In genomic region chr9:34984049-34984448, GRCh38 we compare ENCODE assay signal across 10 cellular contexts. TPM values are rescaled to one million over a fixed set of nuclear protein-coding genes. Genes with fewer than 3 reads are reported as not detected.
DNase-seq lines count a peak whose midpoint lies in the region; ATAC-seq and TF ChIP-seq lines count a peak whose summit lies in the region.
"Had no signal": no experiment of that assay in that cellular context is flagged by ENCODE, and none has a peak within 500 bp of the region (broad histone marks: within the 10 kb centered on the region; RNA-seq: fewer than 3 reads in every experiment).

No MANE protein-coding gene starts in this region.

- 0% methylated on average over 1 of the region's 1 CpG for WGBS in suprapubic skin

- no peak for TF ChIP-seq POLR2A in suprapubic skin (IDR thresholded peaks at IDR 0.05)

- peak overlapping the region in 8 of 9 donors; percentile 21 to 94 (median 84) for H3K27ac Mint-ChIP-seq in naive thymus-derived CD4-positive, alpha-beta T cell

- H3K9me3 Mint-ChIP-seq in naive thymus-derived CD4-positive, alpha-beta T cell, result peaks cover 0 to 3% (median 0%) of the 10 kb centered on the region in 11 donors

- no peak overlapping the region for H3K4me2 ChIP-seq in MM.1S (ENCODE audit: low read depth, low read length)

- H3K36me3 ChIP-seq in MM.1S (replicated peaks; ENCODE audit: insufficient read depth, low read length) (no peaks in the 10 kb centered on the region), suprapubic skin (no peaks in the 10 kb centered on the region)
- H3K36me3 ChIP-seq in naive thymus-derived CD4-positive, alpha-beta T cell (ENCODE audit: control insufficient read depth in 2 of 3, insufficient read depth in 3 of 3, low read length in 3 of 3), result no peaks in the 10 kb centered on the region
- H3K36me3 ChIP-seq: tibial artery had no signal

- no peaks in the 10 kb centered on the region for H4K20me1 ChIP-seq in MM.1S (ENCODE audit: insufficient read depth, low read length)

- H3K4me3 ChIP-seq in MM.1S (ENCODE audit: low read length) (no peak overlapping the region), suprapubic skin (no peak overlapping the region)
- H3K4me3 ChIP-seq in naive thymus-derived CD4-positive, alpha-beta T cell (ENCODE audit: low read length), result no peak overlapping the region
- H3K4me3 ChIP-seq: tibial artery had no signal

- H3F3A ChIP-seq in MM.1S (ENCODE audit: insufficient read depth, low read length), result no peaks in the 10 kb centered on the region

- TF ChIP-seq CTCF in MM.1S (IDR thresholded peaks at IDR 0.05; ENCODE audit: low read length) (no peak), suprapubic skin (IDR thresholded peaks at IDR 0.05) (no peak)

- no peak for ATAC-seq in naive thymus-derived CD4-positive, alpha-beta T cell
- no peak for ATAC-seq in HG03135 (IDR thresholded peaks at IDR 0.05; ENCODE audit: unreplicated experiment)

- no peak for TF ChIP-seq EP300 in suprapubic skin (IDR thresholded peaks at IDR 0.05)

- H3K4me1 Mint-ChIP-seq in naive thymus-derived CD4-positive, alpha-beta T cell, result peaks cover 53 to 75% (median 66%) of the 10 kb centered on the region in 7 donors

- peaks cover 0 to 1% (median 0%) of the 10 kb centered on the region in 5 donors for H3K36me3 Mint-ChIP-seq in naive thymus-derived CD4-positive, alpha-beta T cell

- H3K9ac ChIP-seq in MM.1S (ENCODE audit: low read length), result no peak overlapping the region

- intact Hi-C loops in naive thymus-derived CD4-positive, alpha-beta T cell (cut with micrococcal nuclease), result loop anchor here (2.0 to 10.0 kb wide), 5 partner anchors 223 to 459 kb away; partner anchors contain the start of genes ENHO (in 1 of the 2), RPP25L (in 1 of the 2) and SIGMAR1 (in 1 of the 2)

- CTCF ChIA-PET in naive thymus-derived CD4-positive, alpha-beta T cell (lab: Charles Lee), result interaction anchor here (0.6 to 2.3 kb wide), 7 partner anchors 10 to 712 kb away, joined by 3 to 25 read pairs (median 4); partner anchors contain the start of gene PIGO

- no peaks in the 10 kb centered on the region for H3K9me2 ChIP-seq in MM.1S (replicated peaks; ENCODE audit: insufficient read depth, low read length)

- H3K4me1 ChIP-seq in MM.1S (ENCODE audit: low read length), result peaks cover 5% of the 10 kb centered on the region; the same call in 1 of the 2 replicates
- H3K4me1 ChIP-seq in naive thymus-derived CD4-positive, alpha-beta T cell (ENCODE audit: control insufficient read depth in 2 of 2, insufficient read depth in 2 of 2, low read length in 2 of 2), result peaks cover 21 to 59% of the 10 kb centered on the region in 2 donors
- peaks cover 21% of the 10 kb centered on the region for H3K4me1 ChIP-seq in suprapubic skin

- H3K79me2 ChIP-seq in MM.1S (ENCODE audit: low read length), result no peaks in the 10 kb centered on the region

- no peaks in the 10 kb centered on the region for H3K27me3 Mint-ChIP-seq in naive thymus-derived CD4-positive, alpha-beta T cell

- DNase-seq in GM03348 (ENCODE audit: low spot score), result peak; percentile 28
- DNase-seq in MM.1S, result peak; percentile 36
- peak; percentile 57 for DNase-seq in amniotic epithelial cell (ENCODE audit: low read depth)
- DNase-seq in naive thymus-derived CD4-positive, alpha-beta T cell, result peak in 6 of 9 donors; percentile 38 to 56 (median 47)
- DNase-seq in suprapubic skin (ENCODE audit: low spot score in 2 of 2), result no peak
- no peak for DNase-seq in NCI-H128 (lab: John Stamatoyannopoulos, UW; ENCODE audit: unreplicated experiment)
- DNase-seq: NCI-H1694, SIG-M5 had no signal

- POLR2A ChIA-PET in naive thymus-derived CD4-positive, alpha-beta T cell (lab: Charles Lee), result interaction anchor here (0.5 to 0.8 kb wide), 3 partner anchors 8 to 738 kb away, joined by 3 read pairs; no protein-coding TSS in a partner anchor

- H3K9me3 ChIP-seq in MM.1S (replicated peaks; ENCODE audit: insufficient read depth, low read length) (no peaks in the 10 kb centered on the region), suprapubic skin (no peaks in the 10 kb centered on the region)
- no peaks in the 10 kb centered on the region for H3K9me3 ChIP-seq in naive thymus-derived CD4-positive, alpha-beta T cell (ENCODE audit: control insufficient read depth in 2 of 3, low read length in 3 of 3)
- H3K9me3 ChIP-seq: tibial artery had no signal

- H3K27ac ChIP-seq in MM.1S (ENCODE audit: low read length) (no peak overlapping the region), suprapubic skin (no peak overlapping the region)
- H3K27ac ChIP-seq in naive thymus-derived CD4-positive, alpha-beta T cell (ENCODE audit: low read depth, low read length), result peak overlapping the region; percentile 33
- H3K27ac ChIP-seq: tibial artery had no signal

- H3K27me3 ChIP-seq in MM.1S (replicated peaks; ENCODE audit: insufficient read depth, low read length) (no peaks in the 10 kb centered on the region), suprapubic skin (no peaks in the 10 kb centered on the region)
- no peaks in the 10 kb centered on the region for H3K27me3 ChIP-seq in naive thymus-derived CD4-positive, alpha-beta T cell (ENCODE audit: control insufficient read depth in 2 of 2, insufficient read depth in 2 of 2, low read length in 2 of 2)
- H3K27me3 ChIP-seq: tibial artery had no signal

- peak overlapping the region; percentile 13 to 76 (median 46) for H3K4me3 Mint-ChIP-seq in naive thymus-derived CD4-positive, alpha-beta T cell

- no peak overlapping the region for H2AFZ ChIP-seq in MM.1S (ENCODE audit: low read length)

RNA-seq across cellular contexts. Expression of gene DNAJB5, which starts 5.5 kb away (rescaled TPM):
- total RNA-seq in naive thymus-derived CD4-positive, alpha-beta T cell, result 1 to 10 TPM; 1.1 to 3.7 (median 1.4) TPM
- 1 to 10 TPM; 3.4 TPM for polyA plus RNA-seq in naive thymus-derived CD4-positive, alpha-beta T cell
- total RNA-seq in suprapubic skin, result 1 to 10 TPM in 3 of 4 donors, under 1 TPM in 1; 0.98 to 4.7 (median 1.6) TPM

RNA-seq across cellular contexts. Expression of gene PHF24, which starts 26.0 kb away (rescaled TPM):
- total RNA-seq in naive thymus-derived CD4-positive, alpha-beta T cell, result not detected
- polyA plus RNA-seq in naive thymus-derived CD4-positive, alpha-beta T cell, result not detected
- 1 to 10 TPM in 2 of 4 donors, under 1 TPM in 2; 0.26 to 4.2 (median 1.2) TPM for total RNA-seq in suprapubic skin

Comparison
In these comparisons a context has a peak if more than half of its experiments do, and no peak if none do; other contexts are left out.
1. DNase-seq: peak in GM03348 (single experiment), MM.1S (single experiment), amniotic epithelial cell (single experiment) and naive thymus-derived CD4-positive, alpha-beta T cell (6 of 9); none in suprapubic skin (0 of 2) and NCI-H128 (single experiment).